1 cellular context compared by ENCODE assay signal in genomic region chr2:66850406-66850805, GRCh38.
TF ChIP-seq lines count a peak whose summit lies in the region.

No MANE protein-coding gene starts in this region.

TF ChIP-seq in IMR-90, 13 proteins besides CTCF, POLR2A, EP300 and RAD21 (continued from another document):
- TF ChIP-seq RFX5 (IDR thresholded peaks at IDR 0.05; ENCODE audit: low read depth, low read length), result no peak
- TF ChIP-seq CHD1 (IDR thresholded peaks at IDR 0.05; ENCODE audit: low read depth, low read length), result no peak
- no peak for TF ChIP-seq MXI1 (IDR thresholded peaks at IDR 0.05; ENCODE audit: borderline replicate concordance, low read depth, low read length)
